1 cellular context compared by ENCODE assay signal in the genomic region with DNA sequence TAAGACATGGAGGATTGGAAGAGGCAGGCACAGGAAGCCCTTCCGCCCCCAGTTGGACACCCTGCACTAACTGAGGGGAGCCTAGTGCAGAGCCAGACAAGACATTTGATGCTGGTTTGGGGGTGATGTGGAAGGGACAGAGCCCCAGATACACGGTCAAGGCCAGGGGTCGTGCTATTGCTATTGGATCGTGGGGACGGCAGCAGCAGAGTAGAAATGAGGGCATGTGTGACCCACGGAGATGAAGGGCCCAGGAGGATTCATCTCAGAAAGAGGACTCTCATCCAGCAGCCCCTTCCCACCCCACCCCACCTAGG.
A peak's percentile ranks its signal among the peaks of the same experiment; 100 is the strongest.
TF ChIP-seq lines count a peak whose summit lies in the region.

No MANE protein-coding gene starts in this region.

TF ChIP-seq in HepG2, 621 proteins besides CTCF, POLR2A, EP300 and RAD21:
- TF ChIP-seq ZNF670 (CRISPR knock-in tag; IDR thresholded peaks at IDR 0.05; ENCODE audit: borderline replicate concordance) (0 out of 2 replicates have a peak, but pooled peaks have one; percentile 41), ZNF629 (CRISPR knock-in tag; conservative IDR thresholded peaks at IDR 0.05) (no peak), ZFYVE20 (CRISPR knock-in tag; IDR thresholded peaks at IDR 0.05; ENCODE audit: borderline replicate concordance, low read depth) (no peak), PRDM15 (CRISPR knock-in tag; IDR thresholded peaks at IDR 0.05) (peak; percentile 65; the same call in 1 of the 2 replicates), ZNF816 (CRISPR knock-in tag; IDR thresholded peaks at IDR 0.05; ENCODE audit: borderline replicate concordance) (0 out of 2 replicates have a peak, but pooled peaks have one; percentile 34), ZKSCAN8 (CRISPR knock-in tag; IDR thresholded peaks at IDR 0.05; ENCODE audit: borderline replicate concordance) (no peak)
